15 cellular contexts compared by ENCODE assay signal in genomic region chr18:47251289-47252120, GRCh38. TPM values are rescaled to one million over a fixed set of nuclear protein-coding genes. Genes with fewer than 3 reads are reported as not detected.
DNase-seq lines count a peak whose midpoint lies in the region; ATAC-seq, FAIRE-seq and TF ChIP-seq lines count a peak whose summit lies in the region.
"Had no signal": no experiment of that assay in that cellular context is flagged by ENCODE, and none has a peak within 500 bp of the region (broad histone marks: within the 10 kb centered on the region; RNA-seq: fewer than 3 reads in every experiment).

A gene with protein sequence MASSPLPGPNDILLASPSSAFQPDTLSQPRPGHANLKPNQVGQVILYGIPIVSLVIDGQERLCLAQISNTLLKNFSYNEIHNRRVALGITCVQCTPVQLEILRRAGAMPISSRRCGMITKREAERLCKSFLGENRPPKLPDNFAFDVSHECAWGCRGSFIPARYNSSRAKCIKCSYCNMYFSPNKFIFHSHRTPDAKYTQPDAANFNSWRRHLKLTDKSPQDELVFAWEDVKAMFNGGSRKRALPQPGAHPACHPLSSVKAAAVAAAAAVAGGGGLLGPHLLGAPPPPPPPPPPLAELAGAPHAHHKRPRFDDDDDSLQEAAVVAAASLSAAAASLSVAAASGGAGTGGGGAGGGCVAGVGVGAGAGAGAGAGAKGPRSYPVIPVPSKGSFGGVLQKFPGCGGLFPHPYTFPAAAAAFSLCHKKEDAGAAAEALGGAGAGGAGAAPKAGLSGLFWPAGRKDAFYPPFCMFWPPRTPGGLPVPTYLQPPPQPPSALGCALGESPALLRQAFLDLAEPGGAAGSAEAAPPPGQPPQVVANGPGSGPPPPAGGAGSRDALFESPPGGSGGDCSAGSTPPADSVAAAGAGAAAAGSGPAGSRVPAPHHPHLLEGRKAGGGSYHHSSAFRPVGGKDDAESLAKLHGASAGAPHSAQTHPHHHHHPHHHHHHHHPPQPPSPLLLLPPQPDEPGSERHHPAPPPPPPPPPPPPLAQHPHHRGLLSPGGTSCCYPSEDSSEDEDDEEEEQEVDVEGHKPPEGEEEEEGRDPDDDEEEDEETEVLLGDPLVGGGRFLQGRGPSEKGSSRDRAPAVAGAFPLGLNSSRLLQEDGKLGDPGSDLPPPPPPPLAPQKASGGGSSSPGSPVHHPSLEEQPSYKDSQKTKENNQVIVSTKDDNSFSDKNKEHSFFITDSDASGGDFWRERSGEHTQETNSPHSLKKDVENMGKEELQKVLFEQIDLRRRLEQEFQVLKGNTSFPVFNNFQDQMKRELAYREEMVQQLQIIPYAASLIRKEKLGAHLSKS (minus strand): TSS chr18:47251660. CDS start chr18:47249183, 2,477 bp downstream.

- H3K4me1 ChIP-seq in left ventricle myocardium inferior (peaks cover 6% of the 10 kb centered on the region), iPS-15b (ENCODE audit: control insufficient read depth, insufficient read depth, low read length) (peaks cover 12% of the 10 kb centered on the region)
- H3K4me1 ChIP-seq: HAP-1 had no signal

- H3K9ac ChIP-seq in iPS-15b (ENCODE audit: low read depth, low read length) = no peak within 1 kb of the TSS

- H3K27ac ChIP-seq in left ventricle myocardium inferior (replicated peaks) = no peak within 1 kb of the TSS

- H3K9me3 ChIP-seq in left ventricle myocardium inferior (replicated peaks) (no peaks in the 10 kb centered on the region), iPS-15b (ENCODE audit: control insufficient read depth, insufficient read depth, low read length) (no peaks in the 10 kb centered on the region)
- H3K9me3 ChIP-seq: HAP-1 had no signal

- DNase-seq in left ventricle myocardium inferior (no peak), left cardiac atrium (no peak), NCI-H345 treated with DMSO at 0.1 percent for 48 hours (lab: John Stamatoyannopoulos, UW; ENCODE audit: unreplicated experiment) (peak; percentile 9), urothelium cell line (ENCODE audit: low spot score) (peak; percentile 49), putamen (ENCODE audit: low spot score) (no peak)
- DNase-seq: activated naive CD4-positive, alpha-beta T cell; CD4-positive, alpha-beta memory T cell; IMR-90; natural killer cell had no signal

- ATAC-seq in left cardiac atrium (no peak), GM19395 (IDR thresholded peaks at IDR 0.05; ENCODE audit: unreplicated experiment) (no peak), GM21717 (IDR thresholded peaks at IDR 0.05; ENCODE audit: unreplicated experiment) (no peak)
- ATAC-seq: natural killer cell had no signal

- H3K4me3 ChIP-seq in left ventricle myocardium inferior (peak within 1 kb of the TSS; percentile 21), iPS-15b (ENCODE audit: low read depth, low read length) (peak within 1 kb of the TSS; percentile 40)
- H3K4me3 ChIP-seq: HAP-1 had no signal

- H3K27me3 ChIP-seq in left ventricle myocardium inferior (ENCODE audit: low read depth) (peaks cover 100% of the 10 kb centered on the region), iPS-15b (ENCODE audit: control insufficient read depth, insufficient read depth, low read length) (peaks cover 86% of the 10 kb centered on the region)

- peak; percentile 30 for FAIRE-seq in urothelium cell line (lab: Jason Lieb, UNC)
- FAIRE-seq: colon had no signal

- intact Hi-C loops in left ventricle myocardium inferior (cut with micrococcal nuclease) = no loop called here
- intact Hi-C loops in left cardiac atrium (cut with DNase I) = no loop called here

- H3K36me3 ChIP-seq in left ventricle myocardium inferior (no peaks in the 10 kb centered on the region), iPS-15b (ENCODE audit: control insufficient read depth, insufficient read depth, low read length) (no peaks in the 10 kb centered on the region)
- H3K36me3 ChIP-seq: HAP-1 had no signal

- no peak for TF ChIP-seq CTCF in left ventricle myocardium inferior (IDR thresholded peaks at IDR 0.05; ENCODE audit: borderline replicate concordance)

RNA-seq across cellular contexts. Expression of the gene that starts here (rescaled TPM):
- total RNA-seq in left ventricle myocardium inferior (not detected), left cardiac atrium (not detected)
- total RNA-seq: CD4-positive, alpha-beta memory T cell; IMR-90; natural killer cell; RPMI7951 had no signal

Comparison
In these comparisons a context has a peak if more than half of its experiments do, and no peak if none do; other contexts are left out.
1. DNase-seq: peak in NCI-H345 treated with DMSO at 0.1 percent for 48 hours (single experiment) and urothelium cell line (single experiment); none in left ventricle myocardium inferior (single experiment), left cardiac atrium (single experiment) and putamen (single experiment).